1 cellular context compared by ENCODE assay signal in genomic region chr18:45852631-45853030, GRCh38.
TF ChIP-seq lines count a peak whose summit lies in the region.

No MANE protein-coding gene starts in this region.

TF ChIP-seq in HepG2, 621 proteins besides CTCF, POLR2A, EP300 and RAD21:
- TF ChIP-seq, protein P1, sequence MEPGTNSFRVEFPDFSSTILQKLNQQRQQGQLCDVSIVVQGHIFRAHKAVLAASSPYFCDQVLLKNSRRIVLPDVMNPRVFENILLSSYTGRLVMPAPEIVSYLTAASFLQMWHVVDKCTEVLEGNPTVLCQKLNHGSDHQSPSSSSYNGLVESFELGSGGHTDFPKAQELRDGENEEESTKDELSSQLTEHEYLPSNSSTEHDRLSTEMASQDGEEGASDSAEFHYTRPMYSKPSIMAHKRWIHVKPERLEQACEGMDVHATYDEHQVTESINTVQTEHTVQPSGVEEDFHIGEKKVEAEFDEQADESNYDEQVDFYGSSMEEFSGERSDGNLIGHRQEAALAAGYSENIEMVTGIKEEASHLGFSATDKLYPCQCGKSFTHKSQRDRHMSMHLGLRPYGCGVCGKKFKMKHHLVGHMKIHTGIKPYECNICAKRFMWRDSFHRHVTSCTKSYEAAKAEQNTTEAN (CRISPR knock-in tag; conservative IDR thresholded peaks at IDR 0.05), result no peak
- TF ChIP-seq MIER3 (CRISPR knock-in tag; IDR thresholded peaks at IDR 0.05; ENCODE audit: borderline replicate concordance) (no peak), MED8 (CRISPR knock-in tag; IDR thresholded peaks at IDR 0.05; ENCODE audit: insufficient replicate concordance) (no peak), ZNF225 (CRISPR knock-in tag; IDR thresholded peaks at IDR 0.05) (no peak), ZKSCAN8 (CRISPR knock-in tag; IDR thresholded peaks at IDR 0.05; ENCODE audit: borderline replicate concordance) (no peak), ZNF552 (CRISPR knock-in tag; IDR thresholded peaks at IDR 0.05; ENCODE audit: borderline replicate concordance) (no peak), PHF8 (CRISPR knock-in tag; IDR thresholded peaks at IDR 0.05) (no peak), SIX1 (CRISPR knock-in tag; IDR thresholded peaks at IDR 0.05; ENCODE audit: borderline replicate concordance) (no peak), FOXP1 (IDR thresholded peaks at IDR 0.05) (no peak), FOXP1 (CRISPR knock-in tag; IDR thresholded peaks at IDR 0.05) (no peak), HDAC1 (CRISPR knock-in tag; IDR thresholded peaks at IDR 0.05) (no peak), PRMT3 (CRISPR knock-in tag; IDR thresholded peaks at IDR 0.05; ENCODE audit: borderline replicate concordance, low read depth) (no peak), HES4 (CRISPR knock-in tag; IDR thresholded peaks at IDR 0.05; ENCODE audit: borderline replicate concordance) (no peak), PLRG1 (conservative IDR thresholded peaks at IDR 0.05) (no peak), SRSF4 (IDR thresholded peaks at IDR 0.05; ENCODE audit: low read depth, low read length, poor library complexity, severe bottlenecking) (no peak), NR1H2 (CRISPR knock-in tag; IDR thresholded peaks at IDR 0.05; ENCODE audit: borderline replicate concordance, low read depth) (no peak), KLF15 (CRISPR knock-in tag; IDR thresholded peaks at IDR 0.05; ENCODE audit: borderline replicate concordance) (no peak), SMAD1 (CRISPR knock-in tag; IDR thresholded peaks at IDR 0.05; ENCODE audit: borderline replicate concordance, low read depth) (no peak), SATB2 (CRISPR knock-in tag; IDR thresholded peaks at IDR 0.05) (no peak)
- TF ChIP-seq, protein P2, sequence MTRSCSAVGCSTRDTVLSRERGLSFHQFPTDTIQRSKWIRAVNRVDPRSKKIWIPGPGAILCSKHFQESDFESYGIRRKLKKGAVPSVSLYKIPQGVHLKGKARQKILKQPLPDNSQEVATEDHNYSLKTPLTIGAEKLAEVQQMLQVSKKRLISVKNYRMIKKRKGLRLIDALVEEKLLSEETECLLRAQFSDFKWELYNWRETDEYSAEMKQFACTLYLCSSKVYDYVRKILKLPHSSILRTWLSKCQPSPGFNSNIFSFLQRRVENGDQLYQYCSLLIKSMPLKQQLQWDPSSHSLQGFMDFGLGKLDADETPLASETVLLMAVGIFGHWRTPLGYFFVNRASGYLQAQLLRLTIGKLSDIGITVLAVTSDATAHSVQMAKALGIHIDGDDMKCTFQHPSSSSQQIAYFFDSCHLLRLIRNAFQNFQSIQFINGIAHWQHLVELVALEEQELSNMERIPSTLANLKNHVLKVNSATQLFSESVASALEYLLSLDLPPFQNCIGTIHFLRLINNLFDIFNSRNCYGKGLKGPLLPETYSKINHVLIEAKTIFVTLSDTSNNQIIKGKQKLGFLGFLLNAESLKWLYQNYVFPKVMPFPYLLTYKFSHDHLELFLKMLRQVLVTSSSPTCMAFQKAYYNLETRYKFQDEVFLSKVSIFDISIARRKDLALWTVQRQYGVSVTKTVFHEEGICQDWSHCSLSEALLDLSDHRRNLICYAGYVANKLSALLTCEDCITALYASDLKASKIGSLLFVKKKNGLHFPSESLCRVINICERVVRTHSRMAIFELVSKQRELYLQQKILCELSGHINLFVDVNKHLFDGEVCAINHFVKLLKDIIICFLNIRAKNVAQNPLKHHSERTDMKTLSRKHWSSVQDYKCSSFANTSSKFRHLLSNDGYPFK (CRISPR knock-in tag; IDR thresholded peaks at IDR 0.05; ENCODE audit: borderline replicate concordance), result no peak
- TF ChIP-seq, protein P3, sequence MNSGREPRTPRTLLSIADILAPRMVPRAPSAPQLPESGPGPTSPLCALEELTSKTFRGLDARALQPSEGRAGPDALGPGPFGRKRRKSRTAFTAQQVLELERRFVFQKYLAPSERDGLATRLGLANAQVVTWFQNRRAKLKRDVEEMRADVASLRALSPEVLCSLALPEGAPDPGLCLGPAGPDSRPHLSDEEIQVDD (CRISPR knock-in tag; IDR thresholded peaks at IDR 0.05; ENCODE audit: borderline replicate concordance), result no peak
TF ChIP-seq in HepG2: peak in this region for 0.
